In the genomic region with DNA sequence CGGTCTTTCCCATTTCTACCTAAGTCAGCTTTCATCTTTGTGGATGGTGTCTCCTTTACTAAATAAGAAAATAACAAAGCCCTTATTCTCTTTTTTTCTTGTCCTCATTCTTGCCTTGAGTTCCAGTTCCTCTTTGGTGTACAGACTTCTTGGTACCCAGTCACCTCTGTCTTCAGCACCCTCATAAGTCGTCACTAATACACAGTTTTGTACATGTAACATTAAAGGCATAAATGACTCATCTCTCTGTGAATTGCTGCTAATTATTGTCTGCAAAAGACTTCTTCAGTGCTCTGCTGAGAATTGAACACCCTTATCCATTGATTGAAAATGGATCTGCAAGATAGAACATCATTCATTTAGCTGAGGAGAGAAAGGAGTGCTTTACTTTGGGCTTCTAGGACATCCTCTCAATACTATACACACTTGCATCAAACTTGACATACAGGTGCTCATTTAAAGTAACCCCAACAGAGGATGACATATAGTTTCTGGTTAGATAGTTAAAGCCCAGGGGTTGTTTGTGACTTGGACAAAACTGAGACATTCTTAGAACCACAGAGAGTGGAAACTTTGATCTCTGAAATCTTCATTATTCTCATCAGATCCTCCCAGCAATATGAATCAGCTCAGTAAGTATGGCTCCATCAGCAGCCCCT, we compare ENCODE assay signal across 8 cellular contexts.
DNase-seq lines count a peak whose midpoint lies in the region; ATAC-seq and TF ChIP-seq lines count a peak whose summit lies in the region.
"Had no signal": no experiment of that assay in that cellular context is flagged by ENCODE, and none has a peak within 500 bp of the region (broad histone marks: within the 10 kb centered on the region; RNA-seq: fewer than 3 reads in every experiment).

No MANE protein-coding gene starts in this region.

- no peaks in the 10 kb centered on the region for H3K4me1 ChIP-seq in stomach

- H3K9me3 ChIP-seq in stomach, result no peaks in the 10 kb centered on the region

- no peak overlapping the region for H3K4me3 ChIP-seq in stomach

- TF ChIP-seq EP300 in stomach (IDR thresholded peaks at IDR 0.05), result no peak

- H3K36me3 ChIP-seq in stomach, result peaks cover 65 to 92% (median 81%) of the 10 kb centered on the region in 4 donors

- H3K36me3 Mint-ChIP-seq in endothelial cell (ENCODE audit: low read depth, unreplicated experiment), result peaks cover 49% of the 10 kb centered on the region

- TF ChIP-seq CTCF in endothelial cell (IDR thresholded peaks at IDR 0.05; ENCODE audit: unreplicated experiment) (no peak), stomach (IDR thresholded peaks at IDR 0.05) (no peak)

- no peaks in the 10 kb centered on the region for H3K27me3 ChIP-seq in stomach

- intact Hi-C loops in stomach (cut with DNase I; ENCODE audit: low total_unique reads), result no loop called here

- no peak overlapping the region for H3K27ac ChIP-seq in stomach

- no peaks in the 10 kb centered on the region for H3K9me3 Mint-ChIP-seq in endothelial cell (ENCODE audit: unreplicated experiment)

- peak overlapping the region; percentile 9 for H3K27ac Mint-ChIP-seq in endothelial cell (ENCODE audit: unreplicated experiment)

- TF ChIP-seq POLR2A in stomach (IDR thresholded peaks at IDR 0.05), result no peak

- ATAC-seq in GM18520 (IDR thresholded peaks at IDR 0.05; ENCODE audit: unreplicated experiment), result peak; percentile 79
- ATAC-seq in GM21447 (IDR thresholded peaks at IDR 0.05; ENCODE audit: unreplicated experiment), result peak; percentile 72
- peak; percentile 78 for ATAC-seq in HG03159 (IDR thresholded peaks at IDR 0.05; ENCODE audit: unreplicated experiment)

- 85 to 95% (median 88%) methylated on average over 2 of the region's 2 CpGs for WGBS in stomach, 5 donors

- H3K4me3 Mint-ChIP-seq in endothelial cell (ENCODE audit: unreplicated experiment), result peak overlapping the region; percentile 15

- peaks cover 7% of the 10 kb centered on the region for H3K27me3 Mint-ChIP-seq in endothelial cell (ENCODE audit: unreplicated experiment)

- DNase-seq in endothelial cell (ENCODE audit: low spot score) (no peak), stomach (no peak), T-helper 9 cell (no peak)
- DNase-seq in stimulated activated CD4-positive, alpha-beta T cell treated with anti-CD3 and anti-CD28 coated beads, Interleukin-4, amount 100 ng/mL, for 4 hours, result no peak
- DNase-seq: NCI-H774 had no signal

- peaks cover 28% of the 10 kb centered on the region for H3K4me1 Mint-ChIP-seq in endothelial cell (ENCODE audit: unreplicated experiment)
